8 cellular contexts compared by ENCODE assay signal in the genomic region with DNA sequence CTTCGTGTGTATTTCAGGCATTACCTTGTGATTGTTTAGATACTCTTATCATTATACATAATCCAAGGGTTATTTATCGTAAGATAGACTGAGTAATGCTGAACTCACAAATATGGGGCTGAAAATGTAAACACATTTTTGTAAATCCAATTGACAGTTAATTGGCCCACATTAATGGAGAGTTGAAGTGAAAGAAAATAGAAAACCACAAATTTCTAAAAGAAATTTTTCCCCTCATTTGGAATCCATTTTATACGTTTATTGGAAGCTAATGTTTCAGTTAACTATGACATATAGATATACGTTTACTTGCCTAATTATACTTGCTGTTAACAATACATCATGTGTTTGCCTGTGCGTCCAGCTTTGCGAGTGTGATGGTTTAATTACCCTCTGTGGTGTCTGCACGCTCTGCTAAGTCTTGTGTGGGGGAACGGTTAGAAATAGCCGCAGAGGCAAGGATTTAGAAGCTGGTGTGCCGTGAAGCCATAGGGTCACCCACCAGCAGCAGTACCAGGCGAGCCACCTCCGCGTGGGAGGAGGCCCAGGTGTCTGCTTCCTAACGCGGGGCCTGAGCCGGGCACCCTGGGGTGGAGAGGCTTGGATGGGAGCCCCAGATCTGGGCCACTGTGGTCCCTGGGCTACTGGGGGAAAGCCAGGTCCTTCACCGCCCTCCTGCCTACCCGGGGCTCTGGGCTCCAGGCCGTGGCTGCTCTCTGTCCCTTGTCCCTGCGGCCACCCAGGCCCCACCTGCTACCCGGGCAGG. TPM values are rescaled to one million over a fixed set of nuclear protein-coding genes. Genes with fewer than 3 reads are reported as not detected.
A peak's percentile ranks its signal among the peaks of the same experiment; 100 is the strongest.
DNase-seq lines count a peak whose midpoint lies in the region; ATAC-seq, FAIRE-seq and TF ChIP-seq lines count a peak whose summit lies in the region.

No MANE protein-coding gene starts in this region.

- peaks cover 4% of the 10 kb centered on the region; the same call in 1 of the 3 replicates for H3K4me1 ChIP-seq in A549
- H3K4me1 ChIP-seq in IMR-90 (ENCODE audit: control insufficient read depth, insufficient read depth, low read length): peaks cover 18% of the 10 kb centered on the region
- H3K4me1 ChIP-seq in mucosa of rectum (ENCODE audit: control insufficient read depth in 2 of 2, insufficient read depth in 2 of 2, low read length in 2 of 2): peaks cover 15 to 17% of the 10 kb centered on the region in 2 donors

- no TSS peak for BruUV-seq in IMR-90 (replicated peaks; lab: Mats Ljungman, UMichigan)

- H3K14ac ChIP-seq in IMR-90 (replicated peaks; ENCODE audit: low read depth, low read length): peak overlapping the region; percentile 87; the same call in 1 of the 2 replicates

- peak overlapping the region; percentile 88; the same call in 1 of the 2 replicates for H3K23ac ChIP-seq in IMR-90 (ENCODE audit: low read depth, low read length)

- peak overlapping the region; percentile 72; the same call in 1 of the 2 replicates for H2AK5ac ChIP-seq in IMR-90 (ENCODE audit: low read depth, low read length)

- peaks cover 17 to 46% of the 10 kb centered on the region in 2 experiments; a peak in 3 of 4 replicates for H3K79me1 ChIP-seq in IMR-90 (ENCODE audit: low read depth in 1 of 2, low read length in 2 of 2)

- intact Hi-C loops in IMR-90 (cut with micrococcal nuclease): no loop called here

- WGBS in A549 (ENCODE audit: missing lambda C conversion rate): 87% methylated on average over 20 of the region's 21 CpGs
- 87% methylated on average over 9 of the region's 21 CpGs; no CpG with 5 or more reads in 1 of the 2 experiments for WGBS in IMR-90 (ENCODE audit: extremely low coverage in 2 of 2, insufficient read length in 1 of 2), 2 experiments

- no peak overlapping the region for H3K56ac ChIP-seq in IMR-90 (ENCODE audit: extremely low read depth, insufficient read depth, low read length)

- H3K36me3 ChIP-seq in IMR-90 (ENCODE audit: control insufficient read depth, insufficient read depth, low read length) (no peaks in the 10 kb centered on the region), mucosa of rectum (ENCODE audit: control insufficient read depth in 2 of 2, insufficient read depth in 2 of 2, low read length in 2 of 2) (no peaks in the 10 kb centered on the region)

- peak in 1 of 2 experiments; percentile 37; a peak in 3 of 6 replicates for ATAC-seq in A549
- no peak for ATAC-seq in IMR-90 (ENCODE audit: low read depth)

- TF ChIP-seq RAD21 in A549 (conservative IDR thresholded peaks at IDR 0.05 in 1 of 2, IDR thresholded peaks at IDR 0.05 in 1 of 2): no peak
- TF ChIP-seq RAD21 in IMR-90 (IDR thresholded peaks at IDR 0.05; ENCODE audit: low read length): no peak

- peak overlapping the region; percentile 36 for H3K4me3 ChIP-seq in A549
- H3K4me3 ChIP-seq in IMR-90 (ENCODE audit: insufficient read depth, low read depth, low read length): peak overlapping the region; percentile 40; the same call in 1 of the 2 replicates
- H3K4me3 ChIP-seq in astrocyte of the spinal cord (ENCODE audit: low read depth, low read length): peak overlapping the region; percentile 36
- peak overlapping the region; percentile 68 to 80 for H3K4me3 ChIP-seq in mucosa of rectum (ENCODE audit: low read length in 2 of 2)

- peak overlapping the region; percentile 88 for H2BK5ac ChIP-seq in IMR-90 (ENCODE audit: low read depth, low read length, poor library complexity, severe bottlenecking)

- peak overlapping the region; percentile 93 for H4K5ac ChIP-seq in IMR-90 (ENCODE audit: low read depth, low read length)

- peak overlapping the region; percentile 44 for H4K91ac ChIP-seq in IMR-90 (ENCODE audit: insufficient read depth, low read depth, low read length)

- H2AK9ac ChIP-seq in IMR-90 (replicated peaks; ENCODE audit: low read depth, low read length, poor library complexity): no peak overlapping the region

- H3K27me3 ChIP-seq in IMR-90 (ENCODE audit: control insufficient read depth, insufficient read depth, low read length) (no peaks in the 10 kb centered on the region), mucosa of rectum (ENCODE audit: control insufficient read depth in 2 of 2, insufficient read depth in 2 of 2, low read length in 2 of 2) (no peaks in the 10 kb centered on the region)

- H3K9ac ChIP-seq in IMR-90 (ENCODE audit: low read depth, low read length) (peak overlapping the region; percentile 60), mucosa of rectum (ENCODE audit: low read depth in 1 of 2, low read length in 2 of 2) (peak overlapping the region; percentile 26 to 61)

- H2BK15ac ChIP-seq in IMR-90 (ENCODE audit: low read depth, low read length): peak overlapping the region; percentile 6; the same call in 1 of the 3 replicates

- H3K27ac Mint-ChIP-seq in glutamatergic neuron (ENCODE audit: unreplicated experiment): no peak overlapping the region

- H3K4me3 Mint-ChIP-seq in glutamatergic neuron (ENCODE audit: unreplicated experiment): no peak overlapping the region

- H3K9me3 ChIP-seq in A549 (no peaks in the 10 kb centered on the region), IMR-90 (ENCODE audit: control insufficient read depth, insufficient read depth, low read length) (no peaks in the 10 kb centered on the region), mucosa of rectum (ENCODE audit: control insufficient read depth in 2 of 2, low read length in 2 of 2) (no peaks in the 10 kb centered on the region)

- in situ Hi-C loops in IMR-90 (cut with MboI; ENCODE audit: low sequenced_read_pairs): no loop called here
- in situ Hi-C loops in astrocyte of the spinal cord (cut with HindIII; ENCODE audit: low sequenced_read_pairs): no loop called here

- H3K27ac ChIP-seq in A549 (peak overlapping the region; percentile 64 to 81), IMR-90 (ENCODE audit: insufficient read depth, low read length) (peak overlapping the region; percentile 72), mucosa of rectum (ENCODE audit: low read depth in 2 of 2, low read length in 2 of 2) (peak overlapping the region; percentile 57 to 69)

- POLR2A ChIA-PET in A549 (lab: Yijun Ruan, JAX): interaction anchor here (0.6 kb wide), 1 partner anchor 763 kb away, joined by 5 read pairs; no protein-coding TSS in a partner anchor
- POLR2A ChIA-PET in IMR-90 (lab: Charles Lee; ENCODE audit: unreplicated experiment): no interaction called here

- TF ChIP-seq POLR2A in A549 (IDR thresholded peaks at IDR 0.05; ENCODE audit: low read length) (no peak), IMR-90 (IDR thresholded peaks at IDR 0.05; ENCODE audit: low read depth, low read length) (no peak)

- FAIRE-seq in A549 (lab: Jason Lieb, UNC): no peak

- CTCF ChIA-PET in A549 (lab: Yijun Ruan, JAX) (no interaction called here), IMR-90 (lab: Yijun Ruan, JAX) (no interaction called here)

- peaks cover 2% of the 10 kb centered on the region for H3K27me3 Mint-ChIP-seq in glutamatergic neuron (ENCODE audit: unreplicated experiment)

- no peak for TF ChIP-seq EP300 in A549 (IDR thresholded peaks at IDR 0.05)

- TF ChIP-seq CTCF in A549 (IDR thresholded peaks at IDR 0.05) (no peak), IMR-90 (conservative IDR thresholded peaks at IDR 0.05; ENCODE audit: low read depth, low read length) (no peak), astrocyte of the spinal cord (IDR thresholded peaks at IDR 0.05; ENCODE audit: low read depth, low read length) (no peak), glutamatergic neuron (IDR thresholded peaks at IDR 0.05; ENCODE audit: partially characterized antibody, unreplicated experiment) (no peak)

- peak overlapping the region; percentile 76 for H3K4ac ChIP-seq in IMR-90 (ENCODE audit: low read depth, low read length)

- peak overlapping the region; percentile 34 to 75 for H4K8ac ChIP-seq in IMR-90 (ENCODE audit: low read depth in 2 of 2, low read length in 2 of 2)

- peak overlapping the region; percentile 24 for H2AFZ ChIP-seq in IMR-90 (replicated peaks; ENCODE audit: low read length, poor library complexity)

- peak overlapping the region; percentile 81 for H2BK120ac ChIP-seq in IMR-90 (ENCODE audit: low read depth, low read length)

- peak overlapping the region; percentile 84 for H3K18ac ChIP-seq in IMR-90 (ENCODE audit: low read depth, low read length)

- dilution Hi-C loops in IMR-90 (cut with HindIII; ENCODE audit: low sequenced_read_pairs, unreplicated experiment): no loop called here

- no peaks in the 10 kb centered on the region for H4K20me1 ChIP-seq in IMR-90 (ENCODE audit: insufficient read depth, low read length)

- H3K36me3 Mint-ChIP-seq in glutamatergic neuron (ENCODE audit: unreplicated experiment): no peaks in the 10 kb centered on the region

- peak overlapping the region; percentile 84 for H3K4me2 ChIP-seq in A549
- H3K4me2 ChIP-seq in IMR-90 (ENCODE audit: low read depth, low read length): peak overlapping the region; percentile 86

- peaks cover 11% of the 10 kb centered on the region; the same call in 1 of the 2 replicates for H3K9me1 ChIP-seq in IMR-90 (ENCODE audit: insufficient read depth, low read length)

- H3K4me1 Mint-ChIP-seq in glutamatergic neuron (ENCODE audit: low read depth, unreplicated experiment): no peaks in the 10 kb centered on the region

- no peaks in the 10 kb centered on the region for H3K9me3 Mint-ChIP-seq in glutamatergic neuron (ENCODE audit: unreplicated experiment)

- peak overlapping the region; percentile 53; the same call in 1 of the 2 replicates for H2BK20ac ChIP-seq in IMR-90 (ENCODE audit: low read depth, low read length)

- no peak for DNase-seq in A549 (ENCODE audit: low read depth in 1 of 2, low spot score in 1 of 2)
- no peak for DNase-seq in IMR-90
- DNase-seq in astrocyte of the spinal cord (ENCODE audit: low read depth, low spot score): no peak
- no peak for DNase-seq in glutamatergic neuron
- DNase-seq in HuH-7 (ENCODE audit: low spot score): no peak
- no peak for DNase-seq in NCI-H187 (lab: John Stamatoyannopoulos, UW)
- no peak for DNase-seq in putamen (ENCODE audit: low spot score)

RNA-seq across cellular contexts. Expression of a gene that starts 38.0 kb away (rescaled TPM):
- polyA plus RNA-seq in A549 (2011; rRNA removed) (2.2 and 2.9 TPM in 2 replicates), A549 (2017; fragmentation: RNase III; extraction: RNeasy Plus Mini Kit Qiagen cat#74134 plus additional on column Dnase treatment) (2.7 to 3.0 TPM (median 2.8 TPM) in 3 replicates), IMR-90 (2012; rRNA removed) (6.4 and 7.1 TPM in 2 replicates)
- 2.1 and 2.9 TPM in 2 replicates for polyA plus RNA-seq in A549 (2012; cell fraction: cytosol; rRNA removed)
- 1.8 and 2.4 TPM in 2 replicates for polyA plus RNA-seq in A549 (2012; cell fraction: nucleus; rRNA removed)
- polyA minus RNA-seq in A549 (2011; rRNA and poly(A)+ RNA removed): 3.8 and 4.0 TPM in 2 replicates
- total RNA-seq in IMR-90 (2012; rRNA removed) (9.2 and 10.0 TPM in 2 replicates), glutamatergic neuron (ENCODE audit: unreplicated experiment) (5.3 TPM)
- 2.8 and 4.6 TPM in 2 replicates for polyA plus RNA-seq in IMR-90 (2012; cell fraction: cytosol; rRNA removed)
- polyA plus RNA-seq in IMR-90 (2012; cell fraction: nucleus; rRNA removed; ENCODE audit: low replicate concordance): 4.5 and 4.9 TPM in 2 replicates

RNA-seq across cellular contexts. Expression of a gene that starts 39.7 kb away (rescaled TPM):
- polyA plus RNA-seq in A549 (2011; rRNA removed) (18.5 and 19.0 TPM in 2 replicates), A549 (2017; fragmentation: RNase III; extraction: RNeasy Plus Mini Kit Qiagen cat#74134 plus additional on column Dnase treatment) (6.3 to 7.2 TPM (median 7.2 TPM) in 3 replicates), IMR-90 (2012; rRNA removed) (24.6 and 26.4 TPM in 2 replicates)
- 9.9 and 10.1 TPM in 2 replicates for polyA plus RNA-seq in A549 (2012; cell fraction: cytosol; rRNA removed)
- 6.2 and 8.4 TPM in 2 replicates for polyA plus RNA-seq in A549 (2012; cell fraction: nucleus; rRNA removed)
- 28.2 and 34.6 TPM in 2 replicates for polyA minus RNA-seq in A549 (2011; rRNA and poly(A)+ RNA removed)
- total RNA-seq in IMR-90 (2012; rRNA removed) (16.1 and 16.9 TPM in 2 replicates), glutamatergic neuron (ENCODE audit: unreplicated experiment) (20.4 TPM)
- 8.9 and 21.0 TPM in 2 replicates for polyA plus RNA-seq in IMR-90 (2012; cell fraction: cytosol; rRNA removed)
- polyA plus RNA-seq in IMR-90 (2012; cell fraction: nucleus; rRNA removed; ENCODE audit: low replicate concordance): 22.4 and 44.0 TPM in 2 replicates
